In the genomic region with DNA sequence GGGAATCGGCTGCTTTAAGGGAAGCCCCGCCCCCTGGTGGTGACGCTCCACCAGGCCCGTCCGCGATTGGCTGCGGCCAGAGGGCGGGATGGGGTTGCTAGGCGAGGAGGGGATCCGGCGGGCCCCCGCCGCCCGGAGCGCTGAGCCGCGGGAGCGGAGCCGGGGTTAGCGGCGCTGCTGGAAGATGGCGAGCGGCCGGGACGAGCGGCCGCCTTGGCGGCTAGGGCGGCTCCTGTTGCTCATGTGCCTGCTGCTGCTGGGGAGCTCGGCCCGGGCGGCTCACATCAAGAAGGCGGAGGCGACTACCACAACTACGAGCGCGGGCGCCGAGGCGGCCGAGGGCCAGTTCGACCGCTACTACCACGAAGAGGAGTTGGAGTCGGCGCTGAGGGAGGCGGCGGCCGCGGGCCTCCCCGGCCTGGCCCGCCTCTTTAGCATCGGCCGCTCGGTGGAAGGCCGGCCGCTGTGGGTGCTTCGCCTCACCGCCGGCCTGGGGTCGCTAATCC, we compare ENCODE assay signal across 8 cellular contexts. TPM values are rescaled to one million over a fixed set of nuclear protein-coding genes. Genes with fewer than 3 reads are reported as not detected.
DNase-seq lines count a peak whose midpoint lies in the region; TF ChIP-seq lines count a peak whose summit lies in the region.

A gene (plus strand): TSS at position 131 of the 506 bp plus-strand sequence. CDS start 54 bp downstream, at position 185.

- H3K27ac ChIP-seq in MM.1S (ENCODE audit: low read length), result peak within 1 kb of the TSS; percentile 21; the same call in 1 of the 2 replicates

- H3K4me3 ChIP-seq in H7 (ENCODE audit: insufficient read depth, low read depth, low read length) (peak within 1 kb of the TSS; percentile 81), MM.1S (ENCODE audit: low read length) (peak within 1 kb of the TSS; percentile 77)

- H4K20me1 ChIP-seq in MM.1S (ENCODE audit: insufficient read depth, low read length), result no peaks in the 10 kb centered on the region

- peak within 1 kb of the TSS; percentile 88 for H3K4me3 Mint-ChIP-seq in nephron progenitor cell
- peak within 1 kb of the TSS; percentile 89 for H3K4me3 Mint-ChIP-seq in stimulated activated naive CD8-positive, alpha-beta T cell treated with anti-CD3 and anti-CD28 coated beads, Interleukin-15, Interleukin-2, amounts not matched to agents 100 ng/mL and 50 ng/mL, for 24 hours

- H3K27me3 Mint-ChIP-seq in nephron progenitor cell (ENCODE audit: low read depth, poor library complexity), result peaks cover 10% of the 10 kb centered on the region
- H3K27me3 Mint-ChIP-seq in stimulated activated naive CD8-positive, alpha-beta T cell treated with anti-CD3 and anti-CD28 coated beads, Interleukin-15, Interleukin-2, amounts not matched to agents 100 ng/mL and 50 ng/mL, for 24 hours, result peaks cover 7% of the 10 kb centered on the region

- peak within 1 kb of the TSS; percentile 57 for H3K4me2 ChIP-seq in MM.1S (ENCODE audit: low read depth, low read length)

- H3K4me1 Mint-ChIP-seq in nephron progenitor cell, result peaks cover 74% of the 10 kb centered on the region
- H3K4me1 Mint-ChIP-seq in stimulated activated naive CD8-positive, alpha-beta T cell treated with anti-CD3 and anti-CD28 coated beads, Interleukin-15, Interleukin-2, amounts not matched to agents 100 ng/mL and 50 ng/mL, for 24 hours (ENCODE audit: low read depth), result peaks cover 66% of the 10 kb centered on the region

- peaks cover 19% of the 10 kb centered on the region for H3K79me2 ChIP-seq in MM.1S (ENCODE audit: low read length)

- H3K9ac ChIP-seq in MM.1S (ENCODE audit: low read length), result peak within 1 kb of the TSS; percentile 60; the same call in 1 of the 2 replicates

- peaks cover 33% of the 10 kb centered on the region for H3K4me1 ChIP-seq in MM.1S (ENCODE audit: low read length)

- H3K9me2 ChIP-seq in MM.1S (replicated peaks; ENCODE audit: insufficient read depth, low read length), result no peaks in the 10 kb centered on the region

- H3K36me3 ChIP-seq in H7 (replicated peaks; ENCODE audit: control insufficient read depth, insufficient read depth, low read length), result no peaks in the 10 kb centered on the region
- H3K36me3 ChIP-seq in MM.1S (replicated peaks; ENCODE audit: insufficient read depth, low read length), result no peaks in the 10 kb centered on the region

- peaks cover 6% of the 10 kb centered on the region for H3K9me3 Mint-ChIP-seq in nephron progenitor cell
- no peaks in the 10 kb centered on the region for H3K9me3 Mint-ChIP-seq in stimulated activated naive CD8-positive, alpha-beta T cell treated with anti-CD3 and anti-CD28 coated beads, Interleukin-15, Interleukin-2, amounts not matched to agents 100 ng/mL and 50 ng/mL, for 24 hours

- H2AFZ ChIP-seq in MM.1S (ENCODE audit: low read length), result peak within 1 kb of the TSS; percentile 79

- TF ChIP-seq CTCF in MM.1S (IDR thresholded peaks at IDR 0.05; ENCODE audit: low read length) (no peak), nephron progenitor cell (IDR thresholded peaks at IDR 0.05) (no peak)

- peaks cover 8% of the 10 kb centered on the region; the same call in 1 of the 2 replicates for H3F3A ChIP-seq in MM.1S (ENCODE audit: insufficient read depth, low read length)

- no peaks in the 10 kb centered on the region for H3K36me3 Mint-ChIP-seq in nephron progenitor cell (ENCODE audit: low read depth)
- peaks cover 16% of the 10 kb centered on the region for H3K36me3 Mint-ChIP-seq in stimulated activated naive CD8-positive, alpha-beta T cell treated with anti-CD3 and anti-CD28 coated beads, Interleukin-15, Interleukin-2, amounts not matched to agents 100 ng/mL and 50 ng/mL, for 24 hours (ENCODE audit: low read depth)

- no peak within 1 kb of the TSS for H3K27ac Mint-ChIP-seq in nephron progenitor cell
- H3K27ac Mint-ChIP-seq in stimulated activated naive CD8-positive, alpha-beta T cell treated with anti-CD3 and anti-CD28 coated beads, Interleukin-15, Interleukin-2, amounts not matched to agents 100 ng/mL and 50 ng/mL, for 24 hours, result peak within 1 kb of the TSS; percentile 83

- H3K9me3 ChIP-seq in MM.1S (replicated peaks; ENCODE audit: insufficient read depth, low read length), result no peaks in the 10 kb centered on the region

- DNase-seq in ELF-1 (ENCODE audit: low read depth, low spot score), result peak; percentile 99
- peak; percentile 99 for DNase-seq in H7
- DNase-seq in MM.1S, result peak; percentile 95
- DNase-seq in SHP77 treated with DMSO at 0.1 percent for 48 hours (lab: John Stamatoyannopoulos, UW), result peak; percentile 80
- peak; percentile 99 for DNase-seq in activated effector memory CD4-positive, alpha-beta T cell treated with anti-CD3 and anti-CD28 coated beads, Interleukin-2, amount 50 U/mL, for 16 hours
- peak; percentile 90 for DNase-seq in fibroblast of the conjunctiva (ENCODE audit: low read depth)
- DNase-seq in nephron progenitor cell, result peak; percentile 98

- peaks cover 26% of the 10 kb centered on the region for H3K27me3 ChIP-seq in H7 (ENCODE audit: control insufficient read depth, insufficient read depth, low read length)
- no peaks in the 10 kb centered on the region for H3K27me3 ChIP-seq in MM.1S (replicated peaks; ENCODE audit: insufficient read depth, low read length)

RNA-seq across cellular contexts. Expression of the gene that starts here (rescaled TPM):
- 25.9 and 49.0 TPM in 2 replicates for total RNA-seq in H7 (2014; rRNA removed; shearing (Covaris generic))

Comparison
In these comparisons a context has a peak if more than half of its experiments do, and no peak if none do; other contexts are left out.
1. Peak in every context shown above with its lines: DNase-seq, H3K4me3 ChIP-seq and H3K27ac ChIP-seq.